Comparison of ENCODE assay signal across 8 cellular contexts in genomic region chr17:34637548-34638525, GRCh38. TPM values are rescaled to one million over a fixed set of nuclear protein-coding genes. Genes with fewer than 3 reads are reported as not detected.
DNase-seq lines count a peak whose midpoint lies in the region; ATAC-seq and TF ChIP-seq lines count a peak whose summit lies in the region.

No MANE protein-coding gene starts in this region.

- POLR2A ChIA-PET in activated CD8-positive, alpha-beta T cell treated with anti-CD3 and anti-CD28 coated beads, Interleukin-2, amount 10 ng/mL, durations not matched to agents 7 days and 5 days (lab: Charles Lee), result no interaction called here

- H3K36me3 Mint-ChIP-seq in activated CD8-positive, alpha-beta T cell treated with anti-CD3 and anti-CD28 coated beads, Interleukin-2, amount 10 ng/mL, durations not matched to agents 7 days and 5 days (ENCODE audit: low read depth), result no peaks in the 10 kb centered on the region

- H3K27me3 Mint-ChIP-seq in activated CD8-positive, alpha-beta T cell treated with anti-CD3 and anti-CD28 coated beads, Interleukin-2, amount 10 ng/mL, durations not matched to agents 7 days and 5 days (ENCODE audit: low read depth), result peaks cover 16% of the 10 kb centered on the region

- no peak overlapping the region for H3K27ac Mint-ChIP-seq in activated CD8-positive, alpha-beta T cell treated with anti-CD3 and anti-CD28 coated beads, Interleukin-2, amount 10 ng/mL, durations not matched to agents 7 days and 5 days

- H3K27ac ChIP-seq in C4-2B, result no peak overlapping the region

- peak; percentile 43 for DNase-seq in H4 (ENCODE audit: low spot score)
- DNase-seq in NCI-H69 (lab: John Stamatoyannopoulos, UW), result peak; percentile 84
- DNase-seq in activated CD8-positive, alpha-beta T cell treated with anti-CD3 and anti-CD28 coated beads, Interleukin-2, amount 10 ng/mL, durations not matched to agents 7 days and 5 days, result peak; percentile 87
- DNase-seq in effector CD8-positive, alpha-beta T cell (lab: John Stamatoyannopoulos, UW), result peak; percentile 68
- DNase-seq in midbrain (lab: John Stamatoyannopoulos, UW), result peak; percentile 61
- DNase-seq in stimulated activated CD8-positive, alpha-beta memory T cell treated with anti-CD3 and anti-CD28 coated beads, Interleukin-15, amount 100 ng/mL, for 24 hours (ENCODE audit: low read depth), result peak; percentile 50
- DNase-seq in GF-D8 (lab: John Stamatoyannopoulos, UW), result no peak

- no peaks in the 10 kb centered on the region for H3K9me3 Mint-ChIP-seq in activated CD8-positive, alpha-beta T cell treated with anti-CD3 and anti-CD28 coated beads, Interleukin-2, amount 10 ng/mL, durations not matched to agents 7 days and 5 days (ENCODE audit: insufficient read depth)

- CTCF ChIA-PET in activated CD8-positive, alpha-beta T cell treated with anti-CD3 and anti-CD28 coated beads, Interleukin-2, amount 10 ng/mL, durations not matched to agents 7 days and 5 days (lab: Charles Lee), result interaction anchor here (0.6 to 2.7 kb wide), 17 partner anchors 9 to 482 kb away, joined by 3 to 23 read pairs (median 3); no protein-coding TSS in a partner anchor

- peak; percentile 92 for TF ChIP-seq CTCF in C4-2B (conservative IDR thresholded peaks at IDR 0.05)

- peak; percentile 99 for ATAC-seq in activated CD8-positive, alpha-beta T cell treated with anti-CD3 and anti-CD28 coated beads, Interleukin-2, amount 10 ng/mL, durations not matched to agents 7 days and 5 days

- peak overlapping the region; percentile 30 for H3K4me3 Mint-ChIP-seq in activated CD8-positive, alpha-beta T cell treated with anti-CD3 and anti-CD28 coated beads, Interleukin-2, amount 10 ng/mL, durations not matched to agents 7 days and 5 days

- peaks cover 3% of the 10 kb centered on the region for H3K4me1 Mint-ChIP-seq in activated CD8-positive, alpha-beta T cell treated with anti-CD3 and anti-CD28 coated beads, Interleukin-2, amount 10 ng/mL, durations not matched to agents 7 days and 5 days (ENCODE audit: low read depth)

RNA-seq across cellular contexts. Expression of gene TMEM132E, which starts 58.5 kb away (rescaled TPM):
- total RNA-seq in H4 (2014; rRNA removed; shearing (Covaris generic)), result 0.17 and 0.27 TPM in 2 replicates
- total RNA-seq in activated CD8-positive, alpha-beta T cell treated with anti-CD3 and anti-CD28 coated beads, Interleukin-2, amount 10 ng/mL, durations not matched to agents 7 days and 5 days, result not detected
